Comparison of ENCODE assay signal across 13 cellular contexts in the genomic region with DNA sequence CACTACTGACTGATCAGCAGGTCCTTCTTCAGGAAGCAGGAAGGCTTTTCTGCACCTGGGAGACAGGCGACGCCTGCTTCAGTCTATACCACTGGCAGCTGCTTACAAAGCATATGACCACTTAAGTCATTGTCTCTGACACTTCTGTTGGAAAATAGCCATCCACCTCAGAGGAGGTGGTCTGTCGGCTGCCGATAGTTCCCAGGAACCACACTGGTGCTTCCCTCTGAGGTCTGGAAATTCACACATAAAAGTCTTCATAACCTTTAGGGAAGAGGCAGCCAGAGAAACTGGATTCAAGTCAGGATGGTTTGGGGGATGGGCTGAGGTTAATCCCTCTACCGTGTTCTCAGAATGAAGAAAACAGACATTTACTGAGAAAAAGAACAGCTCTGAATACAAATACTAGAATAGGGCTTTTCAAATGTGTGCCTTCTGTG. TPM values are rescaled to one million over a fixed set of nuclear protein-coding genes. Genes with fewer than 3 reads are reported as not detected.
A peak's percentile ranks its signal among the peaks of the same experiment; 100 is the strongest.
DNase-seq lines count a peak whose midpoint lies in the region; ATAC-seq and TF ChIP-seq lines count a peak whose summit lies in the region.
"Had no signal": no experiment of that assay in that cellular context is flagged by ENCODE, and none has a peak within 500 bp of the region (broad histone marks: within the 10 kb centered on the region; RNA-seq: fewer than 3 reads in every experiment).

No MANE protein-coding gene starts in this region.

- no peaks in the 10 kb centered on the region for H3K9me3 ChIP-seq in neuronal stem cell (replicated peaks in 1 of 2; ENCODE audit: control insufficient read depth in 2 of 2, insufficient read depth in 1 of 2, low read depth in 1 of 2, low read length in 2 of 2)
- no peaks in the 10 kb centered on the region for H3K9me3 ChIP-seq in effector memory CD4-positive, alpha-beta T cell (ENCODE audit: control insufficient read depth, low read length)
- H3K9me3 ChIP-seq: right lobe of liver had no signal

- H2AFZ ChIP-seq in neuronal stem cell (ENCODE audit: low read length) = peak overlapping the region; percentile 72

- H3K4me3 Mint-ChIP-seq in activated T-helper 17 cell treated with anti-CD3 and anti-CD28 coated beads, Interleukin-2, amount 50 U/mL, for 72 hours = no peak overlapping the region
- no peak overlapping the region for H3K4me3 Mint-ChIP-seq in stimulated activated naive B cell treated with anti-CD40 and anti-IgM and Interleukin-4, amounts not matched to agents 10 μg/mL and 1 μg/mL and 100 μg/mL, for 72 hours
- H3K4me3 Mint-ChIP-seq: activated T-cell treated with anti-CD3 and anti-CD28 coated beads, Interleukin-2, amount 50 U/mL, for 4 hours; memory B cell had no signal

- peaks cover 7% of the 10 kb centered on the region for H3K27me3 Mint-ChIP-seq in activated T-helper 17 cell treated with anti-CD3 and anti-CD28 coated beads, Interleukin-2, amount 50 U/mL, for 72 hours
- H3K27me3 Mint-ChIP-seq in stimulated activated naive B cell treated with anti-CD40 and anti-IgM and Interleukin-4, amounts not matched to agents 10 μg/mL and 1 μg/mL and 100 μg/mL, for 72 hours = peaks cover 0 to 3% of the 10 kb centered on the region in 2 donors

- no peak overlapping the region for H3K4me2 ChIP-seq in neuronal stem cell (ENCODE audit: insufficient read depth, low read length, poor library complexity, severe bottlenecking)

- H2BK120ac ChIP-seq in neuronal stem cell (ENCODE audit: low read depth, low read length) = no peak overlapping the region

- H3K4me1 ChIP-seq in neuronal stem cell (ENCODE audit: control insufficient read depth in 2 of 2, insufficient read depth in 1 of 2, low read depth in 1 of 2, low read length in 2 of 2) (peaks cover 10 to 15% of the 10 kb centered on the region in 2 donors), foreskin keratinocyte (peaks cover 3% of the 10 kb centered on the region)
- no peaks in the 10 kb centered on the region for H3K4me1 ChIP-seq in effector memory CD4-positive, alpha-beta T cell (ENCODE audit: control insufficient read depth, insufficient read depth, low read length, poor library complexity, severe bottlenecking)
- H3K4me1 ChIP-seq: right lobe of liver had no signal

- no peak for ATAC-seq in activated T-helper 17 cell treated with anti-CD3 and anti-CD28 coated beads, Interleukin-2, amount 50 U/mL, for 72 hours (replicated peaks)
- no peak for ATAC-seq in foreskin keratinocyte
- no peak for ATAC-seq in stimulated activated naive B cell treated with anti-CD40 and anti-IgM and Interleukin-4, amounts not matched to agents 10 μg/mL and 1 μg/mL and 100 μg/mL, for 72 hours (replicated peaks)
- ATAC-seq: activated T-cell treated with anti-CD3 and anti-CD28 coated beads, Interleukin-2, amount 50 U/mL, for 4 hours; right lobe of liver had no signal

- H3K23ac ChIP-seq in neuronal stem cell (ENCODE audit: low read depth, low read length, poor library complexity) = no peak overlapping the region

- no peak overlapping the region for H3K18ac ChIP-seq in neuronal stem cell (ENCODE audit: low read length)

- no peaks in the 10 kb centered on the region for H3K9me3 Mint-ChIP-seq in activated T-helper 17 cell treated with anti-CD3 and anti-CD28 coated beads, Interleukin-2, amount 50 U/mL, for 72 hours
- no peaks in the 10 kb centered on the region for H3K9me3 Mint-ChIP-seq in stimulated activated naive B cell treated with anti-CD40 and anti-IgM and Interleukin-4, amounts not matched to agents 10 μg/mL and 1 μg/mL and 100 μg/mL, for 72 hours
- H3K9me3 Mint-ChIP-seq: activated T-cell treated with anti-CD3 and anti-CD28 coated beads, Interleukin-2, amount 50 U/mL, for 4 hours; memory B cell had no signal

- peak overlapping the region; percentile 79 for H3K27ac ChIP-seq in brain microvascular endothelial cell
- peak overlapping the region; percentile 41 for H3K27ac ChIP-seq in neuronal stem cell (replicated peaks; ENCODE audit: low read length)
- no peak overlapping the region for H3K27ac ChIP-seq in effector memory CD4-positive, alpha-beta T cell (ENCODE audit: insufficient read depth, low read length, poor library complexity, severe bottlenecking)
- H3K27ac ChIP-seq in foreskin keratinocyte = no peak overlapping the region
- H3K27ac ChIP-seq: right lobe of liver had no signal

- DNase-seq in DMS153 treated with DMSO at 0.1 percent for 48 hours (lab: John Stamatoyannopoulos, UW; ENCODE audit: unreplicated experiment) (peak; percentile 38), NCI-H146 treated with DMSO at 0.1 percent for 48 hours (lab: John Stamatoyannopoulos, UW; ENCODE audit: unreplicated experiment) (peak; percentile 23), brain microvascular endothelial cell (peak; percentile 35), neuronal stem cell (ENCODE audit: low spot score) (no peak), foreskin keratinocyte (no peak)
- no peak for DNase-seq in effector memory CD4-positive, alpha-beta T cell
- no peak for DNase-seq in stimulated activated naive B cell treated with anti-CD40 and anti-IgM and Interleukin-4, amounts not matched to agents 10 μg/mL and 1 μg/mL and 100 μg/mL, for 72 hours
- DNase-seq: activated T-cell treated with anti-CD3 and anti-CD28 coated beads, Interleukin-2, amount 50 U/mL, for 4 hours; cerebellar nuclear complex; Karpas-422 had no signal

- no peak overlapping the region for H4K91ac ChIP-seq in neuronal stem cell (ENCODE audit: low read depth, low read length, poor library complexity)

- no peak overlapping the region for H3K14ac ChIP-seq in neuronal stem cell (ENCODE audit: low read length)

- no peak overlapping the region for H4K8ac ChIP-seq in neuronal stem cell (ENCODE audit: low read depth, low read length)

- no peak overlapping the region for H2BK15ac ChIP-seq in neuronal stem cell (ENCODE audit: low read length)

- H3K4me1 Mint-ChIP-seq in activated T-helper 17 cell treated with anti-CD3 and anti-CD28 coated beads, Interleukin-2, amount 50 U/mL, for 72 hours = no peaks in the 10 kb centered on the region
- peaks cover 12 to 15% of the 10 kb centered on the region in 2 donors for H3K4me1 Mint-ChIP-seq in stimulated activated naive B cell treated with anti-CD40 and anti-IgM and Interleukin-4, amounts not matched to agents 10 μg/mL and 1 μg/mL and 100 μg/mL, for 72 hours

- H3K36me3 ChIP-seq in brain microvascular endothelial cell (replicated peaks) (no peaks in the 10 kb centered on the region), neuronal stem cell (replicated peaks in 1 of 2; ENCODE audit: control insufficient read depth in 2 of 2, insufficient read depth in 2 of 2, low read length in 2 of 2) (no peaks in the 10 kb centered on the region)
- no peaks in the 10 kb centered on the region for H3K36me3 ChIP-seq in effector memory CD4-positive, alpha-beta T cell (ENCODE audit: control insufficient read depth, insufficient read depth, low read length)
- H3K36me3 ChIP-seq: right lobe of liver had no signal

- no peak overlapping the region for H2AK5ac ChIP-seq in neuronal stem cell (ENCODE audit: low read depth, low read length)

- H3K4me3 ChIP-seq in brain microvascular endothelial cell (ENCODE audit: low read depth, low read length) = no peak overlapping the region
- no peak overlapping the region for H3K4me3 ChIP-seq in neuronal stem cell (ENCODE audit: low read length in 2 of 2)
- H3K4me3 ChIP-seq in effector memory CD4-positive, alpha-beta T cell (ENCODE audit: insufficient read depth, low read depth, low read length, poor library complexity, severe bottlenecking) = no peak overlapping the region
- H3K4me3 ChIP-seq: right lobe of liver had no signal

- in situ Hi-C loops in brain microvascular endothelial cell (cut with HindIII; ENCODE audit: low pct_ligation_motif_present, low sequenced_read_pairs) = loop anchor here (25.0 kb wide), 1 partner anchor 200 kb away; no protein-coding TSS in a partner anchor

- no peaks in the 10 kb centered on the region for H3K36me3 Mint-ChIP-seq in activated T-helper 17 cell treated with anti-CD3 and anti-CD28 coated beads, Interleukin-2, amount 50 U/mL, for 72 hours (ENCODE audit: low read depth)
- no peaks in the 10 kb centered on the region for H3K36me3 Mint-ChIP-seq in stimulated activated naive B cell treated with anti-CD40 and anti-IgM and Interleukin-4, amounts not matched to agents 10 μg/mL and 1 μg/mL and 100 μg/mL, for 72 hours
- H3K36me3 Mint-ChIP-seq: memory B cell had no signal

- no peak overlapping the region for H3K4ac ChIP-seq in neuronal stem cell (ENCODE audit: low read length)

- H3K27me3 ChIP-seq in brain microvascular endothelial cell (replicated peaks) (no peaks in the 10 kb centered on the region), neuronal stem cell (ENCODE audit: control insufficient read depth in 3 of 3, insufficient read depth in 3 of 3, low read depth in 1 of 3, low read length in 3 of 3) (no peaks in the 10 kb centered on the region), foreskin keratinocyte (no peaks in the 10 kb centered on the region)
- no peaks in the 10 kb centered on the region for H3K27me3 ChIP-seq in effector memory CD4-positive, alpha-beta T cell (replicated peaks; ENCODE audit: control insufficient read depth, insufficient read depth, low read length, poor library complexity, severe bottlenecking)
- H3K27me3 ChIP-seq: right lobe of liver had no signal

- no peak overlapping the region for H3K27ac Mint-ChIP-seq in activated T-helper 17 cell treated with anti-CD3 and anti-CD28 coated beads, Interleukin-2, amount 50 U/mL, for 72 hours
- no peak overlapping the region for H3K27ac Mint-ChIP-seq in stimulated activated naive B cell treated with anti-CD40 and anti-IgM and Interleukin-4, amounts not matched to agents 10 μg/mL and 1 μg/mL and 100 μg/mL, for 72 hours
- H3K27ac Mint-ChIP-seq: memory B cell had no signal

- no peak overlapping the region for H2BK5ac ChIP-seq in neuronal stem cell (ENCODE audit: low read length)

- no peak overlapping the region for H3K9ac ChIP-seq in neuronal stem cell (ENCODE audit: low read depth, low read length, poor library complexity)

- H2BK12ac ChIP-seq in neuronal stem cell (ENCODE audit: low read length) = no peak overlapping the region

- H3K79me1 ChIP-seq in neuronal stem cell (ENCODE audit: low read depth, low read length) = no peaks in the 10 kb centered on the region

- TF ChIP-seq CTCF in brain microvascular endothelial cell (IDR thresholded peaks at IDR 0.05; ENCODE audit: low read depth, low read length, missing control alignments) (no peak), foreskin keratinocyte (conservative IDR thresholded peaks at IDR 0.05) (no peak)

- WGBS in neuronal stem cell (ENCODE audit: extremely low coverage in 2 of 2, insufficient read length in 2 of 2, insufficient replicate concordance in 1 of 2), 2 donors = no CpG with 5 or more reads among the region's 5 CpGs

RNA-seq across cellular contexts. Expression of a gene that starts 15.6 kb away (rescaled TPM):
- 466 TPM for polyA plus RNA-seq in neuronal stem cell (2013, experiment 1 of 2)
- polyA plus RNA-seq in neuronal stem cell (2013, experiment 2 of 2) = 474 TPM
- 100 to 1,000 TPM; 209 to 281 TPM for total RNA-seq in activated T-helper 17 cell treated with anti-CD3 and anti-CD28 coated beads, Interleukin-2, amount 50 U/mL, for 72 hours
- total RNA-seq in foreskin keratinocyte = 276 and 283 TPM in 2 replicates
- polyA plus RNA-seq in foreskin keratinocyte = 220 and 259 TPM in 2 replicates

RNA-seq across cellular contexts. Expression of a gene that starts 47.9 kb away (rescaled TPM):
- polyA plus RNA-seq in neuronal stem cell (2013, experiment 1 of 2) = 9.9 TPM
- 9.9 TPM for polyA plus RNA-seq in neuronal stem cell (2013, experiment 2 of 2)
- total RNA-seq in activated T-helper 17 cell treated with anti-CD3 and anti-CD28 coated beads, Interleukin-2, amount 50 U/mL, for 72 hours = 1 to 10 TPM; 1.5 to 1.7 TPM
- 3.1 and 3.8 TPM in 2 replicates for total RNA-seq in foreskin keratinocyte
- polyA plus RNA-seq in foreskin keratinocyte = 5.4 and 6.3 TPM in 2 replicates

Comparison
In these comparisons a context has a peak if more than half of its experiments do, and no peak if none do; other contexts are left out.
1. DNase-seq: peak in DMS153 treated with DMSO at 0.1 percent for 48 hours (single experiment), NCI-H146 treated with DMSO at 0.1 percent for 48 hours (single experiment) and brain microvascular endothelial cell (single experiment); none in neuronal stem cell (single experiment), effector memory CD4-positive, alpha-beta T cell (0 of 3), foreskin keratinocyte (0 of 2) and stimulated activated naive B cell treated with anti-CD40 and anti-IgM and Interleukin-4, amounts not matched to agents 10 μg/mL and 1 μg/mL and 100 μg/mL, for 72 hours (single experiment).
2. H3K27ac ChIP-seq: peak in brain microvascular endothelial cell (single experiment) and neuronal stem cell (single experiment); none in effector memory CD4-positive, alpha-beta T cell (single experiment) and foreskin keratinocyte (single experiment).